Comparison of ENCODE assay signal across 23 cellular contexts in genomic region chr18:59801576-59801975, GRCh38.
"Had no signal": no experiment of that assay in that cellular context is flagged by ENCODE, and none has a peak within 500 bp of the region (broad histone marks: within the 10 kb centered on the region; RNA-seq: fewer than 3 reads in every experiment).

No MANE protein-coding gene starts in this region.

- H3K9me3 Mint-ChIP-seq: activated CD4-positive, alpha-beta T cell treated with anti-CD3 and anti-CD28 coated beads, Interleukin-2, amount 10 ng/mL, durations not matched to agents 24 days and 14 days; activated naive CD4-positive, alpha-beta T cell treated with anti-CD3 and anti-CD28 coated beads, Interleukin-2, amount 10 ng/mL, durations not matched to agents 7 days and 5 days; endodermal cell; mesothelial cell of epicardium; naive thymus-derived CD8-positive, alpha-beta T cell; type B pancreatic cell had no signal

- H3K4me1 Mint-ChIP-seq: endodermal cell; mesothelial cell of epicardium; naive thymus-derived CD8-positive, alpha-beta T cell had no signal

- DNase-seq: activated CD4-positive, alpha-beta T cell treated with anti-CD3 and anti-CD28 coated beads, Interleukin-2, amount 10 ng/mL, durations not matched to agents 24 days and 14 days; activated CD8-positive, alpha-beta memory T cell treated with anti-CD3 and anti-CD28 coated beads for 24 hours; activated effector memory CD4-positive, alpha-beta T cell treated with anti-CD3 and anti-CD28 coated beads, Interleukin-2, amount 50 U/mL, for 16 hours; activated naive CD4-positive, alpha-beta T cell treated with anti-CD3 and anti-CD28 coated beads, Interleukin-2, amount 10 ng/mL, durations not matched to agents 7 days and 5 days; amygdala; cerebellar nuclear complex; endodermal cell; esophagus squamous epithelium; gastrocnemius medialis; hippocampal formation; kidney glomerular epithelial cell; left ventricle myocardium inferior; mammary epithelial cell; naive thymus-derived CD8-positive, alpha-beta T cell; retina; stimulated activated CD4-positive, alpha-beta T cell treated with anti-CD3 and anti-CD28 coated beads, Interleukin-2, amount 100 ng/mL, for 48 hours; stimulated activated CD8-positive, alpha-beta memory T cell treated with anti-CD3 and anti-CD28 coated beads, Interleukin-4, amount 100 ng/mL, for 48 hours; stimulated activated naive CD4-positive, alpha-beta T cell; T-helper 17 cell; testis had no signal

- ATAC-seq: gastrocnemius medialis; naive thymus-derived CD8-positive, alpha-beta T cell; T-helper 17 cell had no signal

- H3K4me3 Mint-ChIP-seq: activated CD4-positive, alpha-beta T cell treated with anti-CD3 and anti-CD28 coated beads, Interleukin-2, amount 10 ng/mL, durations not matched to agents 24 days and 14 days; activated naive CD4-positive, alpha-beta T cell treated with anti-CD3 and anti-CD28 coated beads, Interleukin-2, amount 10 ng/mL, durations not matched to agents 7 days and 5 days; endodermal cell; mesothelial cell of epicardium; T-helper 17 cell; type B pancreatic cell had no signal

- H3K27ac Mint-ChIP-seq: activated CD4-positive, alpha-beta T cell treated with anti-CD3 and anti-CD28 coated beads, Interleukin-2, amount 10 ng/mL, durations not matched to agents 24 days and 14 days; activated naive CD4-positive, alpha-beta T cell treated with anti-CD3 and anti-CD28 coated beads, Interleukin-2, amount 10 ng/mL, durations not matched to agents 7 days and 5 days; endodermal cell; mesothelial cell of epicardium; naive thymus-derived CD8-positive, alpha-beta T cell; progenitor cell of endocrine pancreas; T-helper 17 cell; type B pancreatic cell had no signal

- H3K27me3 Mint-ChIP-seq: progenitor cell of endocrine pancreas, type B pancreatic cell had no signal

- H3K36me3 Mint-ChIP-seq: activated naive CD4-positive, alpha-beta T cell treated with anti-CD3 and anti-CD28 coated beads, Interleukin-2, amount 10 ng/mL, durations not matched to agents 7 days and 5 days; mesothelial cell of epicardium; naive thymus-derived CD8-positive, alpha-beta T cell; type B pancreatic cell had no signal
